In the genomic region with DNA sequence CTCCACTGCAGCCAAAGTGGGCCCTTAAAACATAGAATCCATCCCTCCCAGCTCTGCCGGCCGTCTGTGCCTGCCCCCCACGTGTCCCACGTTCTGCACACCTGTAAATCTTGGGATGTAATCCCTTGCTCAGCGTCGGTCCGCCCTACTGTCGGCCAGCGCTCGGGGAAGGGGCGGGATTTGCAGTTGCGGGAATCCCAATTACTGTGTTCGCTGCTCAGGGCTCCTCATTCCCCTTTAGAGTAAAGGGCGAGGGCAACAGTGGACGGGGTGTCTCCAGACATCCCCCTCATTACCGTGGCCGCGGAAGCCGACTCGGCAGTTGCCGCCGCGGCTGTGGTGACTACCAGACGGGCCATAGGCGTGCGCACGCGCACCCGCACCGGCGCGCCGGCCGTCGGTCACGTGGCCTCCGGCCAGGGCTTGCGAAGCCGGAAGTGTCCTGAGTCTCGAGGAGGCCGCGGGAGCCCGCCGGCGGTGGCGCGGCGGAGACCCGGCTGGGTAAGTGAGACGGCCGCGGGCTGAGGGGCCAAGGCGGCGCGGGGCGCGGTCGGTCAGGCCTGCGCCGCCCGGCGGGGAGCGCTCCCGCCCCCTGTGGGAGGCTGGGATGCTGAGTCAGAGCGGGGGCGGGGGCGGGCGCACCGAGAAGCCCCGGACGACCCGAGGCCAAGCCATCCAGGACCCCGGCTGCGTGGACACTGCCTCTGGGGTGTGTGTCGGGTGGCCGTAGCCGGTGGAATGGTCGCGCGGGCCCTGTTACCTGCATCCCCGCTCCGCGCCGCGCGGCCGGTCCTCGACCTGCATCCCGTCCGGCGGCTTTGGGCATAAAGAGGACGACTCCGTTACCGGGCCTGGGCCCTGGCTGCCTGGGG, we compare ENCODE assay signal across 1 cellular context.
TF ChIP-seq lines count a peak whose summit lies in the region.

A gene (plus strand): TSS at position 434 of the 872 bp plus-strand sequence. CDS start 3,751 bp downstream, outside the sequence.

TF ChIP-seq in HepG2, 621 proteins besides CTCF, POLR2A, EP300 and RAD21 (continued from another document and continues in another):
- TF ChIP-seq, protein P1, sequence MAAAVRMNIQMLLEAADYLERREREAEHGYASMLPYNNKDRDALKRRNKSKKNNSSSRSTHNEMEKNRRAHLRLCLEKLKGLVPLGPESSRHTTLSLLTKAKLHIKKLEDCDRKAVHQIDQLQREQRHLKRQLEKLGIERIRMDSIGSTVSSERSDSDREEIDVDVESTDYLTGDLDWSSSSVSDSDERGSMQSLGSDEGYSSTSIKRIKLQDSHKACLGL (CRISPR knock-in tag; IDR thresholded peaks at IDR 0.05): peak; percentile 67
- TF ChIP-seq ZNF564 (CRISPR knock-in tag; IDR thresholded peaks at IDR 0.05) (0 out of 2 replicates have a peak, but pooled peaks have one; percentile 25), HOXD1 (CRISPR knock-in tag; IDR thresholded peaks at IDR 0.05) (peak; percentile 73; the same call in 1 of the 2 replicates), ZNF282 (IDR thresholded peaks at IDR 0.05; ENCODE audit: partially characterized antibody) (no peak), ZNF780A (CRISPR knock-in tag; IDR thresholded peaks at IDR 0.05) (no peak), ZEB1 (IDR thresholded peaks at IDR 0.05; ENCODE audit: insufficient replicate concordance, low read depth) (peak; percentile 9), TARDBP (CRISPR knock-in tag; IDR thresholded peaks at IDR 0.05) (peak; percentile 59), KLF6 (CRISPR knock-in tag; IDR thresholded peaks at IDR 0.05) (no peak), TCF12 (IDR thresholded peaks at IDR 0.05) (no peak), TCF12 (CRISPR knock-in tag; IDR thresholded peaks at IDR 0.05) (peak; percentile 72; the same call in 1 of the 2 replicates), HMG20A (CRISPR knock-in tag; IDR thresholded peaks at IDR 0.05; ENCODE audit: borderline replicate concordance) (0 out of 2 replicates have a peak, but pooled peaks have one; percentile 23), ZNF839 (CRISPR knock-in tag; IDR thresholded peaks at IDR 0.05; ENCODE audit: borderline replicate concordance) (no peak), ELF1 (CRISPR knock-in tag; IDR thresholded peaks at IDR 0.05) (peak; percentile 90), NFE2 (CRISPR knock-in tag; IDR thresholded peaks at IDR 0.05) (no peak), FOXP1 (IDR thresholded peaks at IDR 0.05) (no peak), FOXP1 (CRISPR knock-in tag; IDR thresholded peaks at IDR 0.05) (no peak), KDM1A (CRISPR knock-in tag; IDR thresholded peaks at IDR 0.05) (no peak), GPN1 (CRISPR knock-in tag; IDR thresholded peaks at IDR 0.05; ENCODE audit: borderline replicate concordance) (no peak), NCOA5 (CRISPR knock-in tag; IDR thresholded peaks at IDR 0.05) (no peak), ARNTL (CRISPR knock-in tag; IDR thresholded peaks at IDR 0.05) (peak; percentile 91), NCOA1 (CRISPR knock-in tag; IDR thresholded peaks at IDR 0.05) (0 out of 2 replicates have a peak, but pooled peaks have one; percentile 46), EEA1 (CRISPR knock-in tag; IDR thresholded peaks at IDR 0.05; ENCODE audit: borderline replicate concordance) (no peak), ZNF878 (CRISPR knock-in tag; IDR thresholded peaks at IDR 0.05) (peak; percentile 86; the same call in 1 of the 2 replicates), ZNF234 (CRISPR knock-in tag; conservative IDR thresholded peaks at IDR 0.05) (no peak), SALL1 (CRISPR knock-in tag; IDR thresholded peaks at IDR 0.05) (peak; percentile 77), NR2F1 (CRISPR knock-in tag; IDR thresholded peaks at IDR 0.05) (no peak), ZBTB42 (CRISPR knock-in tag; IDR thresholded peaks at IDR 0.05) (no peak), ZNF510 (CRISPR knock-in tag; IDR thresholded peaks at IDR 0.05; ENCODE audit: low read depth) (0 out of 2 replicates have a peak, but pooled peaks have one; percentile 27), KDM6A (CRISPR knock-in tag; IDR thresholded peaks at IDR 0.05; ENCODE audit: low read depth) (no peak), DR1 (CRISPR knock-in tag; IDR thresholded peaks at IDR 0.05) (0 out of 2 replicates have a peak, but pooled peaks have one; percentile 13), ZNF670 (CRISPR knock-in tag; IDR thresholded peaks at IDR 0.05; ENCODE audit: borderline replicate concordance) (no peak), PTBP1 (IDR thresholded peaks at IDR 0.05; ENCODE audit: low read depth, low read length, poor library complexity, severe bottlenecking) (no peak), TOE1 (CRISPR knock-in tag; IDR thresholded peaks at IDR 0.05) (0 out of 2 replicates have a peak, but pooled peaks have one; percentile 17), ZMYM4 (CRISPR knock-in tag; IDR thresholded peaks at IDR 0.05) (peak; percentile 85), NBN (conservative IDR thresholded peaks at IDR 0.05) (no peak), ZNF747 (CRISPR knock-in tag; IDR thresholded peaks at IDR 0.05; ENCODE audit: borderline replicate concordance) (0 out of 2 replicates have a peak, but pooled peaks have one; percentile 48), CEBPG (CRISPR knock-in tag; IDR thresholded peaks at IDR 0.05) (no peak), SMARCE1 (IDR thresholded peaks at IDR 0.05; ENCODE audit: borderline replicate concordance) (no peak), SETDB1 (CRISPR knock-in tag; IDR thresholded peaks at IDR 0.05; ENCODE audit: borderline replicate concordance) (no peak), ZNF24 (IDR thresholded peaks at IDR 0.05) (no peak), NR2F2 (IDR thresholded peaks at IDR 0.05; ENCODE audit: borderline replicate concordance, low read depth) (no peak), NFYB (CRISPR knock-in tag; IDR thresholded peaks at IDR 0.05) (no peak), TBL1XR1 (IDR thresholded peaks at IDR 0.05; ENCODE audit: borderline replicate concordance, low read length, partially characterized antibody) (no peak), HNRNPL (IDR thresholded peaks at IDR 0.05; ENCODE audit: low read depth, low read length) (no peak), EED (CRISPR knock-in tag; IDR thresholded peaks at IDR 0.05) (0 out of 2 replicates have a peak, but pooled peaks have one; percentile 74), MED13 (CRISPR knock-in tag; IDR thresholded peaks at IDR 0.05) (no peak)
- TF ChIP-seq, protein P2, sequence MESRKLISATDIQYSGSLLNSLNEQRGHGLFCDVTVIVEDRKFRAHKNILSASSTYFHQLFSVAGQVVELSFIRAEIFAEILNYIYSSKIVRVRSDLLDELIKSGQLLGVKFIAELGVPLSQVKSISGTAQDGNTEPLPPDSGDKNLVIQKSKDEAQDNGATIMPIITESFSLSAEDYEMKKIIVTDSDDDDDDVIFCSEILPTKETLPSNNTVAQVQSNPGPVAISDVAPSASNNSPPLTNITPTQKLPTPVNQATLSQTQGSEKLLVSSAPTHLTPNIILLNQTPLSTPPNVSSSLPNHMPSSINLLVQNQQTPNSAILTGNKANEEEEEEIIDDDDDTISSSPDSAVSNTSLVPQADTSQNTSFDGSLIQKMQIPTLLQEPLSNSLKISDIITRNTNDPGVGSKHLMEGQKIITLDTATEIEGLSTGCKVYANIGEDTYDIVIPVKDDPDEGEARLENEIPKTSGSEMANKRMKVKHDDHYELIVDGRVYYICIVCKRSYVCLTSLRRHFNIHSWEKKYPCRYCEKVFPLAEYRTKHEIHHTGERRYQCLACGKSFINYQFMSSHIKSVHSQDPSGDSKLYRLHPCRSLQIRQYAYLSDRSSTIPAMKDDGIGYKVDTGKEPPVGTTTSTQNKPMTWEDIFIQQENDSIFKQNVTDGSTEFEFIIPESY (CRISPR knock-in tag; IDR thresholded peaks at IDR 0.05): no peak
- TF ChIP-seq, protein P3, sequence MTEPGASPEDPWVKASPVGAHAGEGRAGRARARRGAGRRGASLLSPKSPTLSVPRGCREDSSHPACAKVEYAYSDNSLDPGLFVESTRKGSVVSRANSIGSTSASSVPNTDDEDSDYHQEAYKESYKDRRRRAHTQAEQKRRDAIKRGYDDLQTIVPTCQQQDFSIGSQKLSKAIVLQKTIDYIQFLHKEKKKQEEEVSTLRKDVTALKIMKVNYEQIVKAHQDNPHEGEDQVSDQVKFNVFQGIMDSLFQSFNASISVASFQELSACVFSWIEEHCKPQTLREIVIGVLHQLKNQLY (CRISPR knock-in tag; IDR thresholded peaks at IDR 0.05): no peak
- TF ChIP-seq, protein P4, sequence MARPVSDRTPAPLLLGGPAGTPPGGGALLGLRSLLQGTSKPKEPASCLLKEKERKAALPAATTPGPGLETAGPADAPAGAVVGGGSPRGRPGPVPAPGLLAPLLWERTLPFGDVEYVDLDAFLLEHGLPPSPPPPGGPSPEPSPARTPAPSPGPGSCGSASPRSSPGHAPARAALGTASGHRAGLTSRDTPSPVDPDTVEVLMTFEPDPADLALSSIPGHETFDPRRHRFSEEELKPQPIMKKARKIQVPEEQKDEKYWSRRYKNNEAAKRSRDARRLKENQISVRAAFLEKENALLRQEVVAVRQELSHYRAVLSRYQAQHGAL (CRISPR knock-in tag; IDR thresholded peaks at IDR 0.05; ENCODE audit: not compliant biosample characterization): no peak
- TF ChIP-seq, protein P5, sequence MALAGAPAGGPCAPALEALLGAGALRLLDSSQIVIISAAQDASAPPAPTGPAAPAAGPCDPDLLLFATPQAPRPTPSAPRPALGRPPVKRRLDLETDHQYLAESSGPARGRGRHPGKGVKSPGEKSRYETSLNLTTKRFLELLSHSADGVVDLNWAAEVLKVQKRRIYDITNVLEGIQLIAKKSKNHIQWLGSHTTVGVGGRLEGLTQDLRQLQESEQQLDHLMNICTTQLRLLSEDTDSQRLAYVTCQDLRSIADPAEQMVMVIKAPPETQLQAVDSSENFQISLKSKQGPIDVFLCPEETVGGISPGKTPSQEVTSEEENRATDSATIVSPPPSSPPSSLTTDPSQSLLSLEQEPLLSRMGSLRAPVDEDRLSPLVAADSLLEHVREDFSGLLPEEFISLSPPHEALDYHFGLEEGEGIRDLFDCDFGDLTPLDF (CRISPR knock-in tag; IDR thresholded peaks at IDR 0.05): peak; percentile 50; the same call in 1 of the 2 replicates
- TF ChIP-seq, protein P6, sequence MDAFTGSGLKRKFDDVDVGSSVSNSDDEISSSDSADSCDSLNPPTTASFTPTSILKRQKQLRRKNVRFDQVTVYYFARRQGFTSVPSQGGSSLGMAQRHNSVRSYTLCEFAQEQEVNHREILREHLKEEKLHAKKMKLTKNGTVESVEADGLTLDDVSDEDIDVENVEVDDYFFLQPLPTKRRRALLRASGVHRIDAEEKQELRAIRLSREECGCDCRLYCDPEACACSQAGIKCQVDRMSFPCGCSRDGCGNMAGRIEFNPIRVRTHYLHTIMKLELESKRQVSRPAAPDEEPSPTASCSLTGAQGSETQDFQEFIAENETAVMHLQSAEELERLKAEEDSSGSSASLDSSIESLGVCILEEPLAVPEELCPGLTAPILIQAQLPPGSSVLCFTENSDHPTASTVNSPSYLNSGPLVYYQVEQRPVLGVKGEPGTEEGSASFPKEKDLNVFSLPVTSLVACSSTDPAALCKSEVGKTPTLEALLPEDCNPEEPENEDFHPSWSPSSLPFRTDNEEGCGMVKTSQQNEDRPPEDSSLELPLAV (CRISPR knock-in tag; conservative IDR thresholded peaks at IDR 0.05; ENCODE audit: low read depth): no peak
- TF ChIP-seq, protein P7, sequence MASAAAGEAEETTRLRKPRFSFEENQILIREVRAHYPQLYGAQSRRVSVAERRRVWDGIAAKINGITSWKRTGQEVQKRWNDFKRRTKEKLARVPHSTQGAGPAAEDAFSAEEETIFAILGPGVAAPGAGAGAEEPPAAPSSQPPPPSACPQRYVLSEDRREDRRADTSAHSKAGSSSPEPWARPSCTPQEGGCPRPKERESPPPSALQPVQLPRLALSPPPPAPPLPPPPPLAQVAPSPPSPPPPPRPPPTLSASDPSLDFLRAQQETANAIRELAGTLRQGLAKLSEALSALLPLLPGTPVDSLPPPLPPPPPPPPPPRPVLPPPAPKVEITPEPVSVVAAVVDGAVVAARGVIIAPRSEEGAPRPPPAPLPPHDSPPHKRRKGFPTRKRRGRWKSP (CRISPR knock-in tag; IDR thresholded peaks at IDR 0.05): peak; percentile 48; the same call in 1 of the 2 replicates
- TF ChIP-seq, protein P8, sequence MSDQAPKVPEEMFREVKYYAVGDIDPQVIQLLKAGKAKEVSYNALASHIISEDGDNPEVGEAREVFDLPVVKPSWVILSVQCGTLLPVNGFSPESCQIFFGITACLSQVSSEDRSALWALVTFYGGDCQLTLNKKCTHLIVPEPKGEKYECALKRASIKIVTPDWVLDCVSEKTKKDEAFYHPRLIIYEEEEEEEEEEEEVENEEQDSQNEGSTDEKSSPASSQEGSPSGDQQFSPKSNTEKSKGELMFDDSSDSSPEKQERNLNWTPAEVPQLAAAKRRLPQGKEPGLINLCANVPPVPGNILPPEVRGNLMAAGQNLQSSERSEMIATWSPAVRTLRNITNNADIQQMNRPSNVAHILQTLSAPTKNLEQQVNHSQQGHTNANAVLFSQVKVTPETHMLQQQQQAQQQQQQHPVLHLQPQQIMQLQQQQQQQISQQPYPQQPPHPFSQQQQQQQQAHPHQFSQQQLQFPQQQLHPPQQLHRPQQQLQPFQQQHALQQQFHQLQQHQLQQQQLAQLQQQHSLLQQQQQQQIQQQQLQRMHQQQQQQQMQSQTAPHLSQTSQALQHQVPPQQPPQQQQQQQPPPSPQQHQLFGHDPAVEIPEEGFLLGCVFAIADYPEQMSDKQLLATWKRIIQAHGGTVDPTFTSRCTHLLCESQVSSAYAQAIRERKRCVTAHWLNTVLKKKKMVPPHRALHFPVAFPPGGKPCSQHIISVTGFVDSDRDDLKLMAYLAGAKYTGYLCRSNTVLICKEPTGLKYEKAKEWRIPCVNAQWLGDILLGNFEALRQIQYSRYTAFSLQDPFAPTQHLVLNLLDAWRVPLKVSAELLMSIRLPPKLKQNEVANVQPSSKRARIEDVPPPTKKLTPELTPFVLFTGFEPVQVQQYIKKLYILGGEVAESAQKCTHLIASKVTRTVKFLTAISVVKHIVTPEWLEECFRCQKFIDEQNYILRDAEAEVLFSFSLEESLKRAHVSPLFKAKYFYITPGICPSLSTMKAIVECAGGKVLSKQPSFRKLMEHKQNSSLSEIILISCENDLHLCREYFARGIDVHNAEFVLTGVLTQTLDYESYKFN (CRISPR knock-in tag; conservative IDR thresholded peaks at IDR 0.05): 0 out of 2 replicates have a peak, but pooled peaks have one; percentile 26
- TF ChIP-seq, protein P9, sequence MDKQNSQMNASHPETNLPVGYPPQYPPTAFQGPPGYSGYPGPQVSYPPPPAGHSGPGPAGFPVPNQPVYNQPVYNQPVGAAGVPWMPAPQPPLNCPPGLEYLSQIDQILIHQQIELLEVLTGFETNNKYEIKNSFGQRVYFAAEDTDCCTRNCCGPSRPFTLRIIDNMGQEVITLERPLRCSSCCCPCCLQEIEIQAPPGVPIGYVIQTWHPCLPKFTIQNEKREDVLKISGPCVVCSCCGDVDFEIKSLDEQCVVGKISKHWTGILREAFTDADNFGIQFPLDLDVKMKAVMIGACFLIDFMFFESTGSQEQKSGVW (CRISPR knock-in tag; IDR thresholded peaks at IDR 0.05; ENCODE audit: borderline replicate concordance): no peak
- TF ChIP-seq, protein P10, sequence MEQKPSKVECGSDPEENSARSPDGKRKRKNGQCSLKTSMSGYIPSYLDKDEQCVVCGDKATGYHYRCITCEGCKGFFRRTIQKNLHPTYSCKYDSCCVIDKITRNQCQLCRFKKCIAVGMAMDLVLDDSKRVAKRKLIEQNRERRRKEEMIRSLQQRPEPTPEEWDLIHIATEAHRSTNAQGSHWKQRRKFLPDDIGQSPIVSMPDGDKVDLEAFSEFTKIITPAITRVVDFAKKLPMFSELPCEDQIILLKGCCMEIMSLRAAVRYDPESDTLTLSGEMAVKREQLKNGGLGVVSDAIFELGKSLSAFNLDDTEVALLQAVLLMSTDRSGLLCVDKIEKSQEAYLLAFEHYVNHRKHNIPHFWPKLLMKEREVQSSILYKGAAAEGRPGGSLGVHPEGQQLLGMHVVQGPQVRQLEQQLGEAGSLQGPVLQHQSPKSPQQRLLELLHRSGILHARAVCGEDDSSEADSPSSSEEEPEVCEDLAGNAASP (CRISPR knock-in tag; IDR thresholded peaks at IDR 0.05; ENCODE audit: borderline replicate concordance): no peak
